8 cellular contexts compared by ENCODE assay signal in the genomic region with DNA sequence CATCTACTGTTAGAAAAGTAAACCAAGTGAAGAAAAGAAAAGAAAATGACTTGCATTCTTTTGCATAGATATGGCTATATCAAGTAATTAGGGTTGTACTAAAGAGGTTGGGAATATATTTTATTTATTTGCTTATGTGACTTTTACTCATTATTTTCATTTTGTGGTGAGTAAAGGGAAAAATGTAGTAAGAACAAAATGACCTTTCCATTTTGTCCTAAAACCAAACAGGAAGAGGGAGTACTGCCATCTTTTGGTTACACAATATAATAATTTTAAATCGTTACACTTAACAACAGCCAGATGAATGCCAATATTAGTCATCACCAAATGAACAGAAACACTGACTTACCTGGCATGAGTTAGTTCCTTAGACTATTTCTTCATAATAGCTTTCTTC. TPM values are rescaled to one million over a fixed set of nuclear protein-coding genes. Genes with fewer than 3 reads are reported as not detected.
A peak's percentile ranks its signal among the peaks of the same experiment; 100 is the strongest.
DNase-seq lines count a peak whose midpoint lies in the region; ATAC-seq, FAIRE-seq and TF ChIP-seq lines count a peak whose summit lies in the region.

No MANE protein-coding gene starts in this region.

- H3K27ac Mint-ChIP-seq in WTC11, result no peak overlapping the region

- no peak overlapping the region for H3K4me3 ChIP-seq in GM12878

- H3K9me3 ChIP-seq in GM12878 (replicated peaks; ENCODE audit: control insufficient read depth, insufficient read depth, low read length), result peaks cover 5% of the 10 kb centered on the region; the same call in 1 of the 3 replicates

- no peaks in the 10 kb centered on the region for H3K4me1 Mint-ChIP-seq in WTC11

- no peak for TF ChIP-seq EP300 in Ishikawa (IDR thresholded peaks at IDR 0.05; ENCODE audit: borderline replicate concordance)
- TF ChIP-seq EP300 in GM12878 (IDR thresholded peaks at IDR 0.05; ENCODE audit: borderline replicate concordance in 1 of 2, control insufficient read depth in 1 of 2, low read depth in 2 of 2, low read length in 2 of 2), result no peak

- H3K27me3 Mint-ChIP-seq in WTC11 (ENCODE audit: low read depth), result no peaks in the 10 kb centered on the region; the same call in 1 of the 2 replicates

- 0% methylated on average over 1 of the region's 1 CpG for WGBS in GM12878 (ENCODE audit: insufficient coverage, insufficient replicate concordance, low lambda C conversion rate, missing lambda C conversion rate)

- POLR2A ChIA-PET in GM12878 (lab: Charles Lee) (no interaction called here), WTC11 (lab: Charles Lee) (no interaction called here)

- TF ChIP-seq RAD21 in Ishikawa (IDR thresholded peaks at IDR 0.05; ENCODE audit: low read depth) (peak; percentile 54), GM12878 (IDR thresholded peaks at IDR 0.05; ENCODE audit: insufficient read depth, low read depth, low read length) (peak; percentile 40)

- no peak overlapping the region for H3K4me3 Mint-ChIP-seq in WTC11

- DNase-seq in GM13976 (ENCODE audit: low spot score), result peak; percentile 50
- DNase-seq in GM12878 (ENCODE audit: low read depth, low spot score), result no peak
- DNase-seq in myocyte (ENCODE audit: low read depth), result peak; percentile 71
- DNase-seq in WTC11 (ENCODE audit: low spot score), result no peak
- DNase-seq in central memory CD4-positive, alpha-beta T cell, result no peak
- DNase-seq in NCI-H345 treated with DMSO at 0.1 percent for 48 hours (lab: John Stamatoyannopoulos, UW; ENCODE audit: unreplicated experiment), result no peak

- TF ChIP-seq CTCF in GM13976 (IDR thresholded peaks at IDR 0.05; ENCODE audit: borderline replicate concordance, control extremely low read depth, extremely low read depth, insufficient read depth, missing control alignments), result no peak
- peak in 2 of 3 experiments; percentile 18 to 43; a peak in 1 of 6 replicates for TF ChIP-seq CTCF in GM12878 (IDR thresholded peaks at IDR 0.05 in 2 of 3, conservative IDR thresholded peaks at IDR 0.05 in 1 of 3; ENCODE audit: control insufficient read depth in 2 of 3, extremely low read depth in 1 of 3, insufficient read depth in 1 of 3, low read depth in 3 of 3, low read length in 3 of 3)
- no peak for TF ChIP-seq CTCF in WTC11 (IDR thresholded peaks at IDR 0.05)

- H3K27me3 ChIP-seq in GM12878 (replicated peaks in 1 of 2; ENCODE audit: control insufficient read depth in 2 of 2, insufficient read depth in 2 of 2, low read length in 1 of 2), result no peaks in the 10 kb centered on the region

- peak; percentile 71 for FAIRE-seq in GM12878 (lab: Jason Lieb, UNC)

- in situ Hi-C loops in GM13976 (cut with MboI; ENCODE audit: low sequenced_read_pairs, unreplicated experiment) (no loop called here), GM12878 (cut with MboI) (no loop called here)

- CTCF ChIA-PET in GM12878 (lab: Yijun Ruan, JAX), result interaction anchor here (0.7 to 3.0 kb wide), 3 partner anchors 67 to 359 kb away, joined by 3 to 11 read pairs (median 5); no protein-coding TSS in a partner anchor
- CTCF ChIA-PET in WTC11 (lab: Charles Lee), result no interaction called here

- H3K36me3 ChIP-seq in GM12878 (ENCODE audit: control insufficient read depth in 2 of 2, insufficient read depth in 2 of 2, low read length in 1 of 2), result no peaks in the 10 kb centered on the region

- H3K36me3 Mint-ChIP-seq in WTC11, result peaks cover 28% of the 10 kb centered on the region

- H4K20me1 ChIP-seq in GM12878 (ENCODE audit: control insufficient read depth, insufficient read depth), result no peaks in the 10 kb centered on the region

- SMC1A ChIA-PET in GM12878 (lab: Charles Lee; ENCODE audit: uncharacterized antibody, unreplicated experiment), result interaction anchor here (1.0 to 2.2 kb wide), 8 partner anchors 8 to 1096 kb away, joined by 3 to 9 read pairs (median 4); no protein-coding TSS in a partner anchor

- H3K9me3 Mint-ChIP-seq in WTC11, result peaks cover 36% of the 10 kb centered on the region

- no peak overlapping the region for H3K4me2 ChIP-seq in GM12878 (ENCODE audit: control insufficient read depth, insufficient read depth)

- no peak overlapping the region for H2AFZ ChIP-seq in GM12878 (ENCODE audit: control insufficient read depth, low read depth, low read length)

- H3K9ac ChIP-seq in GM12878 (ENCODE audit: control insufficient read depth, insufficient read depth, low read length), result no peak overlapping the region

- H3K4me1 ChIP-seq in GM12878 (ENCODE audit: control insufficient read depth, insufficient read depth, low read length), result peaks cover 2% of the 10 kb centered on the region; the same call in 1 of the 2 replicates

- no peak for TF ChIP-seq POLR2A in GM12878 (IDR thresholded peaks at IDR 0.05; ENCODE audit: low read depth, low read length)

- H3K79me2 ChIP-seq in GM12878 (ENCODE audit: control insufficient read depth, insufficient read depth, low read length), result no peaks in the 10 kb centered on the region

- peak; percentile 89 for ATAC-seq in GM12878
- no peak for ATAC-seq in WTC11
- no peak for ATAC-seq in GM21360 (IDR thresholded peaks at IDR 0.05; ENCODE audit: unreplicated experiment)

- RAD21 ChIA-PET in GM12878 (lab: Charles Lee; ENCODE audit: unreplicated experiment), result interaction anchor here (0.6 to 1.0 kb wide), 2 partner anchors 12 to 20 kb away, joined by 3 to 4 read pairs; no protein-coding TSS in a partner anchor

- BruUV-seq in GM12878 (replicated peaks; lab: Mats Ljungman, UMichigan), result no TSS peak

- no peak overlapping the region for H3K27ac ChIP-seq in GM12878 (ENCODE audit: control insufficient read depth, insufficient read depth)

- intact Hi-C loops in GM12878 (cut with micrococcal nuclease; ENCODE audit: unreplicated experiment), result loop anchor here (2.0 to 5.0 kb wide), 2 partner anchors 66 to 358 kb away; no protein-coding TSS in a partner anchor

TF ChIP-seq in Ishikawa, 13 proteins besides CTCF, POLR2A, EP300 and RAD21 (continues in another document):
- TF ChIP-seq NFIC (IDR thresholded peaks at IDR 0.05) (no peak), TEAD4 (IDR thresholded peaks at IDR 0.05) (no peak), CREB1 (IDR thresholded peaks at IDR 0.05; ENCODE audit: low read depth) (no peak), FOXM1 (IDR thresholded peaks at IDR 0.05; ENCODE audit: borderline replicate concordance, low read depth) (no peak), ZBTB7A (IDR thresholded peaks at IDR 0.05; ENCODE audit: low read depth) (no peak), YY1 (IDR thresholded peaks at IDR 0.05; ENCODE audit: low read depth) (no peak), TCF12 (IDR thresholded peaks at IDR 0.05; ENCODE audit: low read depth) (no peak), TAF1 (IDR thresholded peaks at IDR 0.05; ENCODE audit: low read depth) (no peak)
- TF ChIP-seq, protein P1, sequence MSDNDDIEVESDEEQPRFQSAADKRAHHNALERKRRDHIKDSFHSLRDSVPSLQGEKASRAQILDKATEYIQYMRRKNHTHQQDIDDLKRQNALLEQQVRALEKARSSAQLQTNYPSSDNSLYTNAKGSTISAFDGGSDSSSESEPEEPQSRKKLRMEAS (IDR thresholded peaks at IDR 0.05), result no peak

TF ChIP-seq in GM12878, 131 proteins besides CTCF, POLR2A, EP300 and RAD21 (continues in another document):
- peak; percentile 66 for TF ChIP-seq JUNB (IDR thresholded peaks at IDR 0.05)
- TF ChIP-seq ZNF384 (IDR thresholded peaks at IDR 0.05; ENCODE audit: borderline replicate concordance, low read depth, low read length), result no peak
- TF ChIP-seq RUNX3 (IDR thresholded peaks at IDR 0.05; ENCODE audit: low read length), result peak; percentile 49
- TF ChIP-seq EZH2 (IDR thresholded peaks at IDR 0.05; ENCODE audit: borderline replicate concordance, control insufficient read depth, low read depth, low read length), result no peak
- TF ChIP-seq CREB1 (IDR thresholded peaks at IDR 0.05; ENCODE audit: low read depth), result no peak
- no peak for TF ChIP-seq JUND (IDR thresholded peaks at IDR 0.05; ENCODE audit: low read depth, low read length)
- TF ChIP-seq POLR2AphosphoS2 (IDR thresholded peaks at IDR 0.05; ENCODE audit: low read depth, low read length), result no peak
- no peak for TF ChIP-seq ZNF207 (IDR thresholded peaks at IDR 0.05; ENCODE audit: borderline replicate concordance)
- no peak for TF ChIP-seq NFIC (IDR thresholded peaks at IDR 0.05; ENCODE audit: low read depth, low read length)
- no peak for TF ChIP-seq SMARCA5 (IDR thresholded peaks at IDR 0.05)

TF ChIP-seq in WTC11, 78 proteins besides CTCF, POLR2A, EP300 and RAD21:
- TF ChIP-seq, protein P2, sequence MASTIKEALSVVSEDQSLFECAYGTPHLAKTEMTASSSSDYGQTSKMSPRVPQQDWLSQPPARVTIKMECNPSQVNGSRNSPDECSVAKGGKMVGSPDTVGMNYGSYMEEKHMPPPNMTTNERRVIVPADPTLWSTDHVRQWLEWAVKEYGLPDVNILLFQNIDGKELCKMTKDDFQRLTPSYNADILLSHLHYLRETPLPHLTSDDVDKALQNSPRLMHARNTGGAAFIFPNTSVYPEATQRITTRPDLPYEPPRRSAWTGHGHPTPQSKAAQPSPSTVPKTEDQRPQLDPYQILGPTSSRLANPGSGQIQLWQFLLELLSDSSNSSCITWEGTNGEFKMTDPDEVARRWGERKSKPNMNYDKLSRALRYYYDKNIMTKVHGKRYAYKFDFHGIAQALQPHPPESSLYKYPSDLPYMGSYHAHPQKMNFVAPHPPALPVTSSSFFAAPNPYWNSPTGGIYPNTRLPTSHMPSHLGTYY (CRISPR knock-in tag; IDR thresholded peaks at IDR 0.05), result no peak
- TF ChIP-seq ZNF232 (CRISPR knock-in tag; IDR thresholded peaks at IDR 0.05) (no peak), JUN (CRISPR knock-in tag; IDR thresholded peaks at IDR 0.05) (no peak), ZNF138 (CRISPR knock-in tag; conservative IDR thresholded peaks at IDR 0.05) (no peak)
TF ChIP-seq in WTC11: peak in this region for 0.

RNA-seq across cellular contexts. Expression of gene NDUFV2, which starts 47.3 kb away (rescaled TPM):
- total RNA-seq in GM12878 (2013; cell fraction: nucleolus; rRNA removed), result 299 and 306 TPM in 2 replicates
- 321 and 329 TPM in 2 replicates for total RNA-seq in GM12878 (2014; rRNA removed)
- total RNA-seq in GM12878 (2014; rRNA removed; fragmentation: Illumina TruSeq; extraction: Trizol), result 278 and 282 TPM in 2 replicates
- total RNA-seq in GM12878 (2021), result 254 and 267 TPM in 2 replicates
- 211 TPM for polyA plus RNA-seq in GM12878 (2011; ENCODE audit: low read depth)
- 236 and 300 TPM in 2 replicates for polyA plus RNA-seq in GM12878 (2011; rRNA removed)
- polyA plus RNA-seq in GM12878 (2011; cell fraction: cytosol; rRNA removed), result 110 and 117 TPM in 2 replicates
- polyA plus RNA-seq in GM12878 (2011; cell fraction: nucleus; rRNA removed), result 87.7 and 96.6 TPM in 2 replicates
- polyA plus RNA-seq in GM12878 (2012), result 189 and 202 TPM in 2 replicates
- polyA plus RNA-seq in GM12878 (2014; fragmentation: Illumina TruSeq; extraction: Trizol), result 290 and 321 TPM in 2 replicates
- polyA plus RNA-seq in GM12878 (2014; fragmentation: Nextera tagmentation; extraction: Ambion mirVana), result 100 to 1,000 TPM; 409 to 471 TPM
- 281 and 302 TPM in 2 replicates for polyA plus RNA-seq in GM12878 (2014; rRNA removed)
- polyA plus RNA-seq in GM12878 (2016; fragmentation: Nextera tagmentation; extraction: Ambion mirVana), result 100 to 1,000 TPM; 584 to 590 TPM
- polyA minus RNA-seq in GM12878 (2011; rRNA and poly(A)+ RNA removed), result 68.0 and 81.6 TPM in 2 replicates
- polyA minus RNA-seq in GM12878 (2011; cell fraction: cytosol; rRNA and poly(A)+ RNA removed), result 19.5 and 28.3 TPM in 2 replicates
- 85.4 and 121 TPM in 2 replicates for polyA minus RNA-seq in GM12878 (2011; cell fraction: nucleus; rRNA and poly(A)+ RNA removed)
- total RNA-seq in myocyte, result 194 and 243 TPM in 2 replicates
- polyA plus RNA-seq in myocyte (2012), result 115 TPM
- total RNA-seq in WTC11 (2021), result 165 to 192 TPM (median 167 TPM) in 3 replicates

Comparison
In these comparisons a context has a peak if more than half of its experiments do, and no peak if none do; other contexts are left out.
1. DNase-seq: peak in GM13976 (single experiment) and myocyte (single experiment); none in GM12878 (single experiment), WTC11 (single experiment), central memory CD4-positive, alpha-beta T cell (single experiment) and NCI-H345 treated with DMSO at 0.1 percent for 48 hours (single experiment).
2. CTCF ChIP-seq: peak in GM12878 (2 of 3); none in GM13976 (single experiment) and WTC11 (single experiment).